In the genomic region with DNA sequence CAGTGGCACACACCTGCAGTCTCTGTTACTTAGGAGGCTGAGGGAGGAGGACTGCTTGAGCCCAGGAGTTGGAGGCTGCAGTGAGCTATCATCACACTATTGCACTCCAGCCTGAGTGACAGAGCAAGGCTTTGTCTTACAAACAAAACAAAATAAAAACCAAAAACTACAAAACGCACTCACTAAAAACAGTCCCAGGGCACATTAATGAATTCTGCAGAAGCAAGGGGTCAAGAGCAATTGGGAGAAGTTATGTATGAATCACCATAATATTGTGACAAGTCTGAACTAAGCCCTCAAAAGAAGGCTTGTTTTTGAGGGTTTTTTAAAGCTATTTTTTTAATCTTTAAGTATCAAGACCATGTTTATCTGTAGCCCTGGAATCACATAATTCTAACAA, we compare ENCODE assay signal across 16 cellular contexts.
"Had no signal": no experiment of that assay in that cellular context is flagged by ENCODE, and none has a peak within 500 bp of the region (broad histone marks: within the 10 kb centered on the region; RNA-seq: fewer than 3 reads in every experiment).

No MANE protein-coding gene starts in this region.

- H3K27me3 ChIP-seq: neural progenitor cell, pancreas, sigmoid colon, thyroid gland had no signal

- H3K36me3 ChIP-seq: neural progenitor cell, pancreas, sigmoid colon, thyroid gland had no signal

- H3K27ac ChIP-seq: neural progenitor cell, pancreas, sigmoid colon, thyroid gland had no signal

- H3K9me3 ChIP-seq: pancreas, sigmoid colon, thyroid gland had no signal

- H3K9ac ChIP-seq: neural progenitor cell had no signal

- H2AFZ ChIP-seq: neural progenitor cell had no signal

- H3K4me2 ChIP-seq: neural progenitor cell had no signal

- H3K4me3 ChIP-seq: lung, neural progenitor cell, pancreas, sigmoid colon, thyroid gland had no signal

- DNase-seq: activated CD4-positive, alpha-beta T cell treated with anti-CD3 and anti-CD28 coated beads, Interleukin-2, amount 50 U/mL, for 4 hours; activated CD4-positive, CD25-positive, alpha-beta regulatory T cell treated with anti-CD3 and anti-CD28 coated beads, Interleukin-2, amount 50 U/mL, for 72 hours; activated naive CD4-positive, alpha-beta T cell treated with Interleukin-2 at 50 U/mL for 16 hours; activated T-cell treated with anti-CD3 and anti-CD28 coated beads for 4 hours; anterior cingulate cortex; central memory CD4-positive, alpha-beta T cell; cortex of kidney; effector CD4-positive, alpha-beta T cell; pancreas; sigmoid colon; stimulated activated CD4-positive, alpha-beta T cell treated with anti-CD3 and anti-CD28 coated beads, Interleukin-1b, Interleukin-23, amount 100 ng/mL, for 48 hours; T-helper 1 cell; T1000; thyroid gland had no signal
